Comparison of ENCODE assay signal across 9 cellular contexts in genomic region chr7:143884276-143884977, GRCh38. TPM values are rescaled to one million over a fixed set of nuclear protein-coding genes. Genes with fewer than 3 reads are reported as not detected.
DNase-seq lines count a peak whose midpoint lies in the region; ATAC-seq, FAIRE-seq and TF ChIP-seq lines count a peak whose summit lies in the region.
"Had no signal": no experiment of that assay in that cellular context is flagged by ENCODE, and none has a peak within 500 bp of the region (broad histone marks: within the 10 kb centered on the region; RNA-seq: fewer than 3 reads in every experiment).

No MANE protein-coding gene starts in this region.

- intact Hi-C loops in CD4-positive, alpha-beta T cell (cut with DNase I, micrococcal nuclease) = no loop called here

- TF ChIP-seq CTCF in brain (conservative IDR thresholded peaks at IDR 0.05) (no peak), keratinocyte (optimal IDR thresholded peaks at IDR 0.05 in 1 of 3, IDR thresholded peaks at IDR 0.05 in 1 of 3, conservative IDR thresholded peaks at IDR 0.05 in 1 of 3; ENCODE audit: extremely low read depth in 1 of 3, insufficient read depth in 2 of 3, low read length in 3 of 3) (no peak)
- no peak for TF ChIP-seq CTCF in CD4-positive, alpha-beta T cell (IDR thresholded peaks at IDR 0.05)

- FAIRE-seq in keratinocyte (lab: Jason Lieb, UNC) = no peak

- no peaks in the 10 kb centered on the region for H4K20me1 ChIP-seq in keratinocyte (ENCODE audit: control insufficient read depth, extremely low read depth, insufficient read depth, low read length)

- H3K27me3 ChIP-seq in HUES6 (ENCODE audit: control insufficient read depth, insufficient read depth, low read length) (peaks cover 3% of the 10 kb centered on the region; the same call in 1 of the 2 replicates), keratinocyte (ENCODE audit: control insufficient read depth, extremely low read depth, insufficient read depth, low read length) (no peaks in the 10 kb centered on the region)
- peaks cover 40% of the 10 kb centered on the region for H3K27me3 ChIP-seq in CD4-positive, alpha-beta T cell (ENCODE audit: control insufficient read depth, insufficient read depth, low read length)

- H3K9me3 ChIP-seq in HUES6 (ENCODE audit: control insufficient read depth, insufficient read depth, low read depth, low read length) (0 out of 2 replicates have a peak, but pooled peaks cover 2% of the 10 kb centered on the region), keratinocyte (ENCODE audit: control insufficient read depth, low read depth, low read length) (no peaks in the 10 kb centered on the region)
- H3K9me3 ChIP-seq in CD4-positive, alpha-beta T cell (ENCODE audit: control insufficient read depth, low read length) = no peaks in the 10 kb centered on the region

- H3K9me3 Mint-ChIP-seq in brain = peaks cover 14 to 17% (median 14%) of the 10 kb centered on the region in 5 experiments
- no peaks in the 10 kb centered on the region for H3K9me3 Mint-ChIP-seq in CD4-positive, alpha-beta T cell

- CTCF ChIA-PET in CD4-positive, alpha-beta T cell (lab: Charles Lee) = interaction anchor here (0.8 kb wide), 1 partner anchor 17 kb away, joined by 3 read pairs; no protein-coding TSS in a partner anchor

- no peak overlapping the region for H3K27ac ChIP-seq in HUES6 (ENCODE audit: low read depth, low read length)
- H3K27ac ChIP-seq in keratinocyte (ENCODE audit: control insufficient read depth, insufficient read depth, low read length) = no peak overlapping the region
- H3K27ac ChIP-seq in substantia nigra (ENCODE audit: low read depth, low read length, poor library complexity, severe bottlenecking) = peak overlapping the region; percentile 72
- no peak overlapping the region for H3K27ac ChIP-seq in CD4-positive, alpha-beta T cell (ENCODE audit: low read depth, low read length)

- H3K4me1 ChIP-seq in HUES6 (ENCODE audit: control insufficient read depth, insufficient read depth, low read length) = peaks cover 9% of the 10 kb centered on the region; the same call in 1 of the 2 replicates
- peaks cover 9% of the 10 kb centered on the region for H3K4me1 ChIP-seq in keratinocyte (ENCODE audit: control insufficient read depth, extremely low read depth, insufficient read depth, low read length)

- H2AFZ ChIP-seq in keratinocyte (ENCODE audit: control insufficient read depth, low read length) = no peak overlapping the region

- ATAC-seq in CD4-positive, alpha-beta T cell (ENCODE audit: poor library complexity) = no peak
- ATAC-seq in HG03175 (IDR thresholded peaks at IDR 0.05; ENCODE audit: unreplicated experiment) (no peak), GM21515 (IDR thresholded peaks at IDR 0.05; ENCODE audit: unreplicated experiment) (no peak)

- H3K27me3 Mint-ChIP-seq in brain = peaks cover 19% of the 10 kb centered on the region
- peaks cover 75% of the 10 kb centered on the region for H3K27me3 Mint-ChIP-seq in CD4-positive, alpha-beta T cell

- DNase-seq in keratinocyte (ENCODE audit: low read depth, low spot score) = no peak
- no peak for DNase-seq in substantia nigra (lab: John Stamatoyannopoulos, UW)
- no peak for DNase-seq in CD4-positive, alpha-beta T cell
- no peak for DNase-seq in NCI-H1048 (lab: John Stamatoyannopoulos, UW)

- peaks cover 62% of the 10 kb centered on the region for H3K4me1 Mint-ChIP-seq in brain
- H3K4me1 Mint-ChIP-seq in CD4-positive, alpha-beta T cell (ENCODE audit: low read depth) = peaks cover 39% of the 10 kb centered on the region

- H3K4me3 ChIP-seq in HUES6 (ENCODE audit: low read depth, low read length) (peak overlapping the region; percentile 97), keratinocyte (ENCODE audit: control insufficient read depth in 2 of 3, extremely low read depth in 1 of 3, insufficient read depth in 2 of 3, low read depth in 1 of 3, low read length in 3 of 3) (peak overlapping the region in 2 of 3 experiments; percentile 35 to 52)

- H3K4me3 Mint-ChIP-seq in brain = peak overlapping the region; percentile 91 to 98 (median 93)
- no peak overlapping the region for H3K4me3 Mint-ChIP-seq in CD4-positive, alpha-beta T cell

- peaks cover under 1% of the 10 kb centered on the region for H3K79me2 ChIP-seq in keratinocyte (ENCODE audit: control insufficient read depth, insufficient read depth, low read length)

- H3K9ac ChIP-seq in HUES6 (ENCODE audit: low read length) (peak overlapping the region; percentile 85), keratinocyte (ENCODE audit: control insufficient read depth, extremely low read depth, insufficient read depth, low read length) (no peak overlapping the region)

- peak overlapping the region; percentile 41 for H3K4me2 ChIP-seq in keratinocyte (ENCODE audit: control insufficient read depth, extremely low read depth, insufficient read depth, low read depth, low read length)

- no peaks in the 10 kb centered on the region for H3K9me1 ChIP-seq in keratinocyte (ENCODE audit: control insufficient read depth, extremely low read depth, insufficient read depth, low read length)

- POLR2A ChIA-PET in CD4-positive, alpha-beta T cell (lab: Charles Lee) = interaction anchor here (0.7 to 2.6 kb wide), 2 partner anchors 8 to 17 kb away, joined by 3 to 11 read pairs; partner anchors contain the start of gene TCAF1

- H3K36me3 ChIP-seq in HUES6 (ENCODE audit: control insufficient read depth, insufficient read depth, low read length) (peaks cover 5% of the 10 kb centered on the region), keratinocyte (ENCODE audit: control insufficient read depth in 2 of 2, extremely low read depth in 1 of 2, insufficient read depth in 2 of 2, low read length in 2 of 2) (no peaks in the 10 kb centered on the region)

- H3K36me3 Mint-ChIP-seq in brain = peaks cover 45% of the 10 kb centered on the region
- peaks cover 15% of the 10 kb centered on the region for H3K36me3 Mint-ChIP-seq in CD4-positive, alpha-beta T cell (ENCODE audit: low read depth)

- dilution Hi-C loops in keratinocyte (cut with MboI; ENCODE audit: extremely low pct_ligation_motif_present, low sequenced_read_pairs) = no loop called here

- peak overlapping the region; percentile 78 to 98 (median 95) for H3K27ac Mint-ChIP-seq in brain
- H3K27ac Mint-ChIP-seq in CD4-positive, alpha-beta T cell = no peak overlapping the region

RNA-seq across cellular contexts. Expression of gene TCAF1, which starts 17.5 kb away (rescaled TPM):
- polyA plus RNA-seq in brain (ENCODE audit: insufficient read depth, low read depth, low replicate concordance) (79.9 TPM), keratinocyte (11.0 to 21.3 TPM (median 13.3 TPM) in 3 replicates)
- 8.2 TPM for polyA plus RNA-seq in keratinocyte (2011; ENCODE audit: low read depth)
- 11.2 and 11.6 TPM in 2 replicates for polyA plus RNA-seq in keratinocyte (2011; cell fraction: cytosol; rRNA removed)
- polyA plus RNA-seq in keratinocyte (2011; cell fraction: nucleus; rRNA removed) = 23.9 and 32.0 TPM in 2 replicates
- polyA plus RNA-seq in keratinocyte (2012; ENCODE audit: low replicate concordance) = 7.8 and 21.4 TPM in 2 replicates
- 36.0 to 51.2 TPM (median 45.0 TPM) in 3 replicates for polyA minus RNA-seq in keratinocyte
- polyA minus RNA-seq in keratinocyte (2011; cell fraction: cytosol; rRNA and poly(A)+ RNA removed) = 15.5 TPM
- polyA minus RNA-seq in keratinocyte (2011; cell fraction: nucleus; rRNA and poly(A)+ RNA removed) = 17.3 and 30.2 TPM in 2 replicates
- 1 to 10 TPM; 7.7 to 8.6 TPM for total RNA-seq in CD4-positive, alpha-beta T cell

RNA-seq across cellular contexts. Expression of gene OR2F2, which starts 50.6 kb away (rescaled TPM):
- polyA plus RNA-seq in brain (ENCODE audit: insufficient read depth, low read depth, low replicate concordance) (not detected), keratinocyte (not detected in 3 replicates)
- not detected for polyA plus RNA-seq in keratinocyte (2011; ENCODE audit: low read depth)
- not detected in 2 replicates for polyA plus RNA-seq in keratinocyte (2011; cell fraction: cytosol; rRNA removed)
- not detected in 2 replicates for polyA plus RNA-seq in keratinocyte (2011; cell fraction: nucleus; rRNA removed)
- polyA plus RNA-seq in keratinocyte (2012; ENCODE audit: low replicate concordance) = not detected in 2 replicates
- polyA minus RNA-seq in keratinocyte = not detected in 3 replicates
- not detected for polyA minus RNA-seq in keratinocyte (2011; cell fraction: cytosol; rRNA and poly(A)+ RNA removed)
- polyA minus RNA-seq in keratinocyte (2011; cell fraction: nucleus; rRNA and poly(A)+ RNA removed) = not detected in 2 replicates
- not detected for total RNA-seq in CD4-positive, alpha-beta T cell
- total RNA-seq: lung microvascular endothelial cell had no signal
